ENCODE assay signal across 14 cellular contexts in genomic region chr1:16189921-16190499, GRCh38. TPM values are rescaled to one million over a fixed set of nuclear protein-coding genes. Genes with fewer than 3 reads are reported as not detected.
DNase-seq lines count a peak whose midpoint lies in the region.
"Had no signal": no experiment of that assay in that cellular context is flagged by ENCODE, and none has a peak within 500 bp of the region (broad histone marks: within the 10 kb centered on the region; RNA-seq: fewer than 3 reads in every experiment).

No MANE protein-coding gene starts in this region.

- peaks cover 32% of the 10 kb centered on the region for H3K4me1 ChIP-seq in adipocyte (ENCODE audit: control insufficient read depth, insufficient read depth, low read length)

- H3K9ac ChIP-seq in adipocyte (ENCODE audit: low read length), result no peak overlapping the region

- H3K36me3 ChIP-seq in MG63 (no peaks in the 10 kb centered on the region), adipocyte (ENCODE audit: control insufficient read depth, insufficient read depth, low read length, severe bottlenecking) (no peaks in the 10 kb centered on the region)
- H3K36me3 ChIP-seq: WERI-Rb-1 had no signal

- no peak overlapping the region for H3K27ac ChIP-seq in substantia nigra (ENCODE audit: low read depth, low read length, poor library complexity, severe bottlenecking)
- H3K27ac ChIP-seq: WERI-Rb-1 had no signal

- H3K4me3 ChIP-seq in MG63, result no peak overlapping the region
- no peak overlapping the region for H3K4me3 ChIP-seq in adipocyte (ENCODE audit: low read length)

- H3K27me3 ChIP-seq in MG63 (no peaks in the 10 kb centered on the region), adipocyte (replicated peaks; ENCODE audit: control insufficient read depth, insufficient read depth, low read length) (no peaks in the 10 kb centered on the region)

- H3K9me3 ChIP-seq in MG63 (no peaks in the 10 kb centered on the region), adipocyte (ENCODE audit: control insufficient read depth, low read length) (no peaks in the 10 kb centered on the region)

- DNase-seq in MG63 (peak; percentile 92), adipocyte (ENCODE audit: low read depth) (peak; percentile 71), hypothalamus (lab: John Stamatoyannopoulos, UW) (peak in 39 of 51 donors; percentile 11 to 83 (median 59)), substantia nigra (lab: John Stamatoyannopoulos, UW) (peak in 38 of 49 donors; percentile 10 to 89 (median 54)), NK-92 (lab: John Stamatoyannopoulos, UW; ENCODE audit: unreplicated experiment) (no peak), Kasumi-1 (lab: John Stamatoyannopoulos, UW) (no peak), SKM-1 (lab: John Stamatoyannopoulos, UW; ENCODE audit: unreplicated experiment) (no peak)
- DNase-seq: cortex of kidney; left colon; naive thymus-derived CD8-positive, alpha-beta T cell; NCI-H1105; NCI-H774; small intestine; WERI-Rb-1 had no signal

RNA-seq across cellular contexts. Expression of gene ARHGEF19, which starts 22.4 kb away (rescaled TPM):
- 20.4 and 36.3 TPM in 2 replicates for total RNA-seq in MG63 (2014; rRNA removed; shearing (Covaris generic); ENCODE audit: low replicate concordance)

RNA-seq across cellular contexts. Expression of gene EPHA2, which starts 34.1 kb away (rescaled TPM):
- 68.4 and 80.5 TPM in 2 replicates for total RNA-seq in MG63 (2014; rRNA removed; shearing (Covaris generic); ENCODE audit: low replicate concordance)
- total RNA-seq: naive thymus-derived CD8-positive, alpha-beta T cell had no signal

RNA-seq across cellular contexts. Expression of gene CPLANE2, which starts 47.0 kb away (rescaled TPM):
- 2.7 and 5.1 TPM in 2 replicates for total RNA-seq in MG63 (2014; rRNA removed; shearing (Covaris generic); ENCODE audit: low replicate concordance)

Comparison
In these comparisons a context has a peak if more than half of its experiments do, and no peak if none do; other contexts are left out.
1. DNase-seq: peak in MG63 (single experiment), adipocyte (single experiment), hypothalamus (39 of 51) and substantia nigra (38 of 49); none in NK-92 (single experiment), Kasumi-1 (0 of 2) and SKM-1 (single experiment).